ENCODE assay signal across 29 cellular contexts in genomic region chr3:56187051-56187450, GRCh38.
"Had no signal": no experiment of that assay in that cellular context is flagged by ENCODE, and none has a peak within 500 bp of the region (broad histone marks: within the 10 kb centered on the region; RNA-seq: fewer than 3 reads in every experiment).

No MANE protein-coding gene starts in this region.

- ATAC-seq: naive thymus-derived CD8-positive, alpha-beta T cell; natural killer cell treated with Interleukin-12 subunit alpha and Interleukin-12 subunit beta and Interleukin-15 and Interleukin-18, amount 100 ng/mL, for 72 hours; psoas muscle; right cardiac atrium; sciatic nerve; stimulated activated memory B cell treated with anti-CD40 and anti-IgM and Interleukin-4, amounts not matched to agents 10 μg/mL and 1 μg/mL and 100 μg/mL, for 72 hours; stimulated activated naive CD8-positive, alpha-beta T cell treated with anti-CD3 and anti-CD28 coated beads, Interleukin-15, amount 100 ng/mL, for 72 hours; stimulated activated naive CD8-positive, alpha-beta T cell treated with anti-CD3 and anti-CD28 coated beads, Interleukin-15, Interleukin-2, amounts not matched to agents 100 U/mL and 50 U/mL, for 24 hours; upper lobe of right lung had no signal

- DNase-seq: naive thymus-derived CD8-positive, alpha-beta T cell; nephron progenitor cell; occipital lobe; ovary; posterior cingulate gyrus; psoas muscle; right cardiac atrium; spleen; stimulated activated CD4-positive, alpha-beta T cell treated with anti-CD3 and anti-CD28 coated beads, Interleukin-12 subunit alpha, Interleukin-12 subunit beta, amount 100 ng/mL, for 4 hours; stimulated activated CD4-positive, alpha-beta T cell treated with anti-CD3 and anti-CD28 coated beads, Interleukin-1b, Interleukin-23, amount 100 ng/mL, for 48 hours; stimulated activated CD4-positive, alpha-beta T cell treated with anti-CD3 and anti-CD28 coated beads, Interleukin-4, amount 100 ng/mL, for 1 hour; stimulated activated CD4-positive, alpha-beta T cell treated with anti-CD3 and anti-CD28 coated beads, Interleukin-4, amount 100 ng/mL, for 4 hours; stimulated activated CD8-positive, alpha-beta memory T cell treated with anti-CD3 and anti-CD28 coated beads, Interleukin-4, amount 100 ng/mL, for 48 hours; stimulated activated naive CD4-positive, alpha-beta T cell; stimulated activated naive CD8-positive, alpha-beta T cell treated with anti-CD3 and anti-CD28 coated beads, Interleukin-15, amount 100 ng/mL, for 72 hours; stimulated activated naive CD8-positive, alpha-beta T cell treated with anti-CD3 and anti-CD28 coated beads, Interleukin-15, Interleukin-2, amounts not matched to agents 100 U/mL and 50 U/mL, for 24 hours; substantia nigra; testis; tibial artery; transverse colon; upper lobe of right lung; uterus had no signal

- H3K27me3 ChIP-seq: ovary, spleen, suprapubic skin, testis, transverse colon, upper lobe of right lung, uterus had no signal

- H3K4me2 ChIP-seq: smooth muscle cell had no signal

- H3K4me1 ChIP-seq: parathyroid adenoma, psoas muscle, spleen, suprapubic skin, testis, tibial artery, transverse colon, upper lobe of right lung, uterus had no signal

- H3K9me3 ChIP-seq: ovary, psoas muscle, spleen, suprapubic skin, testis, tibial artery, transverse colon, upper lobe of right lung, uterus had no signal

- H3K27ac ChIP-seq: ovary, parathyroid adenoma, psoas muscle, skin epidermis, spleen, suprapubic skin, testis, tibial artery, transverse colon, upper lobe of right lung, uterus had no signal

- H3K79me2 ChIP-seq: parathyroid adenoma had no signal

- H3K36me3 ChIP-seq: ovary, spleen, suprapubic skin, tibial artery, transverse colon, upper lobe of right lung, uterus had no signal

- H3K9ac ChIP-seq: parathyroid adenoma had no signal

- H2AFZ ChIP-seq: parathyroid adenoma had no signal

- H3K4me3 ChIP-seq: ovary, psoas muscle, skin epidermis, smooth muscle cell, spleen, suprapubic skin, testis, tibial artery, transverse colon, upper lobe of right lung, uterus had no signal
